In genomic region chr18:28088477-28088876, GRCh38 we compare ENCODE assay signal across 15 cellular contexts.
"Had no signal": no experiment of that assay in that cellular context is flagged by ENCODE, and none has a peak within 500 bp of the region (broad histone marks: within the 10 kb centered on the region; RNA-seq: fewer than 3 reads in every experiment).

No MANE protein-coding gene starts in this region.

- DNase-seq: activated CD4-positive, alpha-beta T cell treated with anti-CD3 and anti-CD28 coated beads, Interleukin-2, amount 50 U/mL, for 1 hour; activated CD4-positive, CD25-positive, alpha-beta regulatory T cell; activated effector memory CD4-positive, alpha-beta T cell treated with anti-CD3 and anti-CD28 coated beads, Interleukin-2, amount 50 U/mL, for 16 hours; activated T-cell treated with anti-CD3 and anti-CD28 coated beads, Interleukin-2, amount 50 U/mL, for 1 hour; amniotic stem cell; mucosa of descending colon; naive thymus-derived CD8-positive, alpha-beta T cell; pancreas; stimulated activated CD4-positive, alpha-beta T cell treated with anti-CD3 and anti-CD28 coated beads, Interleukin-4, amount 100 ng/mL, for 4 hours; stomach; T-helper 2 cell had no signal

- H3K4me1 Mint-ChIP-seq: naive thymus-derived CD8-positive, alpha-beta T cell had no signal

- H3K27me3 Mint-ChIP-seq: naive thymus-derived CD8-positive, alpha-beta T cell had no signal

- H3K36me3 ChIP-seq: esophagus muscularis mucosa, pancreas, stomach, thoracic aorta had no signal

- H3K27ac ChIP-seq: esophagus muscularis mucosa, pancreas, stomach, thoracic aorta had no signal

- ATAC-seq: activated naive CD4-positive, alpha-beta T cell treated with anti-CD3 and anti-CD28 coated beads, Interleukin-2, amount 50 U/mL, for 72 hours; mucosa of descending colon; naive thymus-derived CD8-positive, alpha-beta T cell; pancreas had no signal

- FAIRE-seq: pancreas, TTC549 had no signal

- H3K36me3 Mint-ChIP-seq: activated naive CD4-positive, alpha-beta T cell treated with anti-CD3 and anti-CD28 coated beads, Interleukin-2, amount 50 U/mL, for 72 hours; naive thymus-derived CD8-positive, alpha-beta T cell had no signal

- H3K4me3 Mint-ChIP-seq: naive thymus-derived CD8-positive, alpha-beta T cell had no signal

- H3K27me3 ChIP-seq: esophagus muscularis mucosa, pancreas, stomach had no signal

- H3K9me3 ChIP-seq: esophagus muscularis mucosa, mucosa of descending colon, pancreas, stomach, thoracic aorta had no signal

- H3K27ac Mint-ChIP-seq: activated naive CD4-positive, alpha-beta T cell treated with anti-CD3 and anti-CD28 coated beads, Interleukin-2, amount 50 U/mL, for 72 hours; naive thymus-derived CD8-positive, alpha-beta T cell had no signal

- H3K4me3 ChIP-seq: esophagus muscularis mucosa, mucosa of descending colon, pancreas, stomach, thoracic aorta had no signal
